Comparison of ENCODE assay signal across 8 cellular contexts in the genomic region with DNA sequence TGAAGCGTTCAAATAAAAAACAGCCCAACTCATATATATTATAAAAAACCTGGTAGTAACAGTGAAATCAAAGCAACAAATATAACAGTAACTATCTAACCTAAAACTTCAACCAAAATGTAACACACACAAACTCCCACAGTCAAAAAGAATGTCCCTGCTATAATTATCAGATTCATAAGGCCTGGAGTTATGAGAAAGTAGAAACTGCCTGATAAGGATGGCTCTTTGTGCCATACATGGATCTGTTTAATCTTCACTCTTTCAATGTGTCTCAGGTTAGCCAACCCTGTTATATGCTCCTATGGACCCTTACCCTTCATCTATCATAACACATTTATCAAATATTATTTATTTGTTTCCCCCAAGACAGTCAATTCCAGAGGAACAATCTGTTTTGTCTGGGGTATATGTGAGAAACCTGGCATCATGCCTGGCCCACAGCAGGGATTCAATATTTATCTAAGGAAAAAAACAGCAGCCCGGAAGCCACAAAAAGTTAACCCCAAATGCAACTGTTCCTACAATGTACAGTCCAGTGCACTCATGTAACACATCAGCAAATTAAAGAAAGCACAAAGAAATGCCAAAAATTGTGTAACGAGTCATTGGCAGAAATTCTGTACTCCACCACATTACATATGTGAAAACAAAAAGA. TPM values are rescaled to one million over a fixed set of nuclear protein-coding genes. Genes with fewer than 3 reads are reported as not detected.
DNase-seq lines count a peak whose midpoint lies in the region; ATAC-seq and TF ChIP-seq lines count a peak whose summit lies in the region.
"Not testable (repeated sequence)": the region's sequence is repeated elsewhere in the genome, so short reads cannot be mapped to it uniquely, and the experiment has no call there.

No MANE protein-coding gene starts in this region.

- not testable (repeated sequence) for H3K9me3 ChIP-seq in thoracic aorta

- H3K4me3 ChIP-seq in fibroblast of the aortic adventitia (ENCODE audit: low read depth, low read length); thoracic aorta: not testable (repeated sequence)

- not testable (repeated sequence) for H3K27me3 ChIP-seq in thoracic aorta (replicated peaks; ENCODE audit: insufficient read depth)

- peaks cover 4 to 19% of the 10 kb centered on the region in 2 donors for H3K36me3 Mint-ChIP-seq in activated T-cell treated with anti-CD3 and anti-CD28 coated beads, Interleukin-2, amount 50 U/mL, for 72 hours (ENCODE audit: insufficient read depth in 2 of 2)
- peaks cover 32% of the 10 kb centered on the region for H3K36me3 Mint-ChIP-seq in central memory CD8-positive, alpha-beta T cell (ENCODE audit: insufficient read depth)

- H3K36me3 ChIP-seq in thoracic aorta = not testable (repeated sequence)

- not testable (repeated sequence) for H3K4me1 Mint-ChIP-seq in activated T-cell treated with anti-CD3 and anti-CD28 coated beads, Interleukin-2, amount 50 U/mL, for 72 hours (ENCODE audit: low read depth)
- peaks cover 13% of the 10 kb centered on the region for H3K4me1 Mint-ChIP-seq in central memory CD8-positive, alpha-beta T cell

- TF ChIP-seq CTCF in fibroblast of the aortic adventitia (IDR thresholded peaks at IDR 0.05; ENCODE audit: insufficient read depth, low read length); thoracic aorta (IDR thresholded peaks at IDR 0.05): not testable (repeated sequence)

- peak overlapping the region; percentile 26 to 34 for H3K27ac ChIP-seq in thoracic aorta

- DNase-seq in DMS153 (lab: John Stamatoyannopoulos, UW) = peak; percentile 11
- DNase-seq in M059J (ENCODE audit: low read depth) = peak; percentile 1
- DNase-seq in NCI-H510A treated with DMSO at 0.1 percent for 48 hours (lab: John Stamatoyannopoulos, UW) = peak; percentile 5
- not testable (repeated sequence) for DNase-seq in activated T-cell treated with anti-CD3 and anti-CD28 coated beads, Interleukin-2, amount 50 U/mL, for 72 hours; central memory CD8-positive, alpha-beta T cell (ENCODE audit: low spot score in 2 of 2); thoracic aorta (ENCODE audit: low spot score)
- peak; percentile 38 for DNase-seq in fibroblast of the aortic adventitia (ENCODE audit: low read depth)
- DNase-seq in myocyte (ENCODE audit: low read depth) = peak; percentile 13

- not testable (repeated sequence) for H3K4me3 Mint-ChIP-seq in activated T-cell treated with anti-CD3 and anti-CD28 coated beads, Interleukin-2, amount 50 U/mL, for 72 hours; central memory CD8-positive, alpha-beta T cell

- not testable (repeated sequence) for H3K9me3 Mint-ChIP-seq in activated T-cell treated with anti-CD3 and anti-CD28 coated beads, Interleukin-2, amount 50 U/mL, for 72 hours; central memory CD8-positive, alpha-beta T cell

- not testable (repeated sequence) for ATAC-seq in activated T-cell treated with anti-CD3 and anti-CD28 coated beads, Interleukin-2, amount 50 U/mL, for 72 hours (replicated peaks in 1 of 2); central memory CD8-positive, alpha-beta T cell (replicated peaks; ENCODE audit: extremely low read depth, poor library complexity, severe bottlenecking); thoracic aorta (ENCODE audit: insufficient number of reproducible peaks, low FRiP score, low read depth)

- peak overlapping the region; percentile 25 for H3K27ac Mint-ChIP-seq in activated T-cell treated with anti-CD3 and anti-CD28 coated beads, Interleukin-2, amount 50 U/mL, for 72 hours
- peak overlapping the region; percentile 69 for H3K27ac Mint-ChIP-seq in central memory CD8-positive, alpha-beta T cell (ENCODE audit: low read depth)

- H3K4me1 ChIP-seq in thoracic aorta (ENCODE audit: control insufficient read depth in 1 of 2, low read depth in 2 of 2) = peaks cover 4 to 26% of the 10 kb centered on the region in 2 donors

- not testable (repeated sequence) for H3K27me3 Mint-ChIP-seq in activated T-cell treated with anti-CD3 and anti-CD28 coated beads, Interleukin-2, amount 50 U/mL, for 72 hours (ENCODE audit: low read depth); central memory CD8-positive, alpha-beta T cell

RNA-seq across cellular contexts. Expression of gene ANAPC1, which starts 44.2 kb away (rescaled TPM):
- total RNA-seq in M059J (2014; rRNA removed; shearing (Covaris generic)) = 21.0 and 29.3 TPM in 2 replicates
- total RNA-seq in activated T-cell treated with anti-CD3 and anti-CD28 coated beads, Interleukin-2, amount 50 U/mL, for 72 hours = 10 to 100 TPM; 89.9 to 92.8 TPM
- 61.1 and 105 TPM in 2 replicates for total RNA-seq in fibroblast of the aortic adventitia (ENCODE audit: low replicate concordance)
- 37.1 and 48.1 TPM in 2 replicates for total RNA-seq in myocyte
- polyA plus RNA-seq in myocyte (2012) = 11.1 TPM
- total RNA-seq in thoracic aorta = 10 to 100 TPM; 33.6 to 45.6 TPM

RNA-seq across cellular contexts. Expression of gene MERTK, which starts 58.7 kb away (rescaled TPM):
- total RNA-seq in M059J (2014; rRNA removed; shearing (Covaris generic)) = 0.25 TPM in 1 of 2 replicates, not detected in the other
- total RNA-seq in activated T-cell treated with anti-CD3 and anti-CD28 coated beads, Interleukin-2, amount 50 U/mL, for 72 hours = 1 to 10 TPM; 2.0 to 3.0 TPM
- total RNA-seq in fibroblast of the aortic adventitia (ENCODE audit: low replicate concordance) = 0.65 and 2.4 TPM in 2 replicates
- total RNA-seq in myocyte = 0.21 and 0.35 TPM in 2 replicates
- polyA plus RNA-seq in myocyte (2012) = 4.5 TPM
- 10 to 100 TPM; 47.1 to 69.9 TPM for total RNA-seq in thoracic aorta

Comparison
In these comparisons a context has a peak if more than half of its experiments do, and no peak if none do; other contexts are left out.
1. RNA of gene MERTK, which starts 58.7 kb away (total RNA-seq): 47.1 to 69.9 TPM in thoracic aorta; 2.0 to 3.0 TPM in activated T-cell treated with anti-CD3 and anti-CD28 coated beads, Interleukin-2, amount 50 U/mL, for 72 hours, 0.65 to 2.4 TPM in fibroblast of the aortic adventitia, 0.21 to 0.35 TPM in myocyte and 0.25 TPM in M059J; every median in the first group is over 10 times any median in the second.